In genomic region chr9:127185931-127186781, GRCh38 we compare ENCODE assay signal across 10 cellular contexts.
DNase-seq lines count a peak whose midpoint lies in the region; ATAC-seq and TF ChIP-seq lines count a peak whose summit lies in the region.
"Had no signal": no experiment of that assay in that cellular context is flagged by ENCODE, and none has a peak within 500 bp of the region (broad histone marks: within the 10 kb centered on the region; RNA-seq: fewer than 3 reads in every experiment).

No MANE protein-coding gene starts in this region.

- peaks cover 53% of the 10 kb centered on the region for H3K4me1 Mint-ChIP-seq in endothelial cell (ENCODE audit: unreplicated experiment)

- H4K91ac ChIP-seq in IMR-90 (ENCODE audit: insufficient read depth, low read depth, low read length) = peak overlapping the region; percentile 95

- H3K27me3 ChIP-seq in IMR-90 (ENCODE audit: control insufficient read depth, insufficient read depth, low read length) = no peaks in the 10 kb centered on the region
- no peaks in the 10 kb centered on the region for H3K27me3 ChIP-seq in stomach

- ATAC-seq in IMR-90 (ENCODE audit: low read depth) (peak; percentile 72), HG03565 (IDR thresholded peaks at IDR 0.05; ENCODE audit: unreplicated experiment) (no peak)

- CTCF ChIA-PET in IMR-90 (lab: Yijun Ruan, JAX) = interaction anchor here (0.8 kb wide), 1 partner anchor 36 kb away, joined by 3 read pairs; no protein-coding TSS in a partner anchor

- no peak for TF ChIP-seq RAD21 in IMR-90 (IDR thresholded peaks at IDR 0.05; ENCODE audit: low read length)

- in situ Hi-C loops in IMR-90 (cut with MboI; ENCODE audit: low sequenced_read_pairs) = loop anchor here (5.0 kb wide), 1 partner anchor 64 kb away; the partner anchor contains the start of gene ANGPTL2

- TF ChIP-seq POLR2A in IMR-90 (IDR thresholded peaks at IDR 0.05; ENCODE audit: low read depth, low read length) = no peak
- no peak for TF ChIP-seq POLR2A in stomach (IDR thresholded peaks at IDR 0.05)

- H3K27ac Mint-ChIP-seq in endothelial cell (ENCODE audit: unreplicated experiment) = peak overlapping the region; percentile 39

- 30% methylated on average over 2 of the region's 11 CpGs; no CpG with 5 or more reads in 1 of the 2 experiments for WGBS in IMR-90 (ENCODE audit: extremely low coverage in 2 of 2, insufficient read length in 1 of 2), 2 experiments
- 41 to 55% (median 46%) methylated on average over 8 to 11 of the region's 11 CpGs for WGBS in stomach, 5 donors

- BruUV-seq in IMR-90 (replicated peaks; lab: Mats Ljungman, UMichigan) = no TSS peak

- peak overlapping the region; percentile 86 for H2AK9ac ChIP-seq in IMR-90 (replicated peaks; ENCODE audit: low read depth, low read length, poor library complexity)

- no peaks in the 10 kb centered on the region for H4K20me1 ChIP-seq in IMR-90 (ENCODE audit: insufficient read depth, low read length)

- no peaks in the 10 kb centered on the region for H3K9me3 Mint-ChIP-seq in endothelial cell (ENCODE audit: unreplicated experiment)

- H3K27me3 Mint-ChIP-seq in endothelial cell (ENCODE audit: unreplicated experiment) = peaks cover 2% of the 10 kb centered on the region

- H2BK20ac ChIP-seq in IMR-90 (ENCODE audit: low read depth, low read length) = peak overlapping the region; percentile 96

- DNase-seq in IMR-90 (peak; percentile 84), endothelial cell (ENCODE audit: low spot score) (no peak), medulla oblongata (ENCODE audit: extremely low spot score) (peak; percentile 91), stomach (peak; percentile 36), D341Med (ENCODE audit: low spot score) (no peak), HUDEP-2 (lab: John Stamatoyannopoulos, UW; ENCODE audit: unreplicated experiment in 76 of 76) (no peak)
- no peak for DNase-seq in stimulated activated CD4-positive, alpha-beta T cell treated with anti-CD3 and anti-CD28 coated beads, Interleukin-4, amount 100 ng/mL, for 4 hours
- DNase-seq: NCI-H1105 treated with DMSO at 0.1 percent for 48 hours, T-helper 9 cell had no signal

- peak overlapping the region; percentile 97 for H3K27ac ChIP-seq in IMR-90 (ENCODE audit: insufficient read depth, low read length)
- peak overlapping the region; percentile 72 to 86 (median 86) for H3K27ac ChIP-seq in stomach

- peak overlapping the region; percentile 93 for H2BK5ac ChIP-seq in IMR-90 (ENCODE audit: low read depth, low read length, poor library complexity, severe bottlenecking)

- H3K4ac ChIP-seq in IMR-90 (ENCODE audit: low read depth, low read length) = peak overlapping the region; percentile 95

- peak overlapping the region; percentile 86 for H2AFZ ChIP-seq in IMR-90 (replicated peaks; ENCODE audit: low read length, poor library complexity)

- dilution Hi-C loops in IMR-90 (cut with HindIII; ENCODE audit: low sequenced_read_pairs, unreplicated experiment) = no loop called here

- H3K9me1 ChIP-seq in IMR-90 (ENCODE audit: insufficient read depth, low read length) = peaks cover 21% of the 10 kb centered on the region

- H3K23ac ChIP-seq in IMR-90 (ENCODE audit: low read depth, low read length) = peak overlapping the region; percentile 80

- H3K36me3 ChIP-seq in IMR-90 (ENCODE audit: control insufficient read depth, insufficient read depth, low read length) (no peaks in the 10 kb centered on the region), stomach (peaks cover 0 to 10% (median 3%) of the 10 kb centered on the region in 4 donors)

- H2AK5ac ChIP-seq in IMR-90 (ENCODE audit: low read depth, low read length) = peak overlapping the region; percentile 95

- H3K4me3 ChIP-seq in IMR-90 (ENCODE audit: insufficient read depth, low read depth, low read length) (no peak overlapping the region), stomach (no peak overlapping the region)

- H4K5ac ChIP-seq in IMR-90 (ENCODE audit: low read depth, low read length) = peak overlapping the region; percentile 99

- H3K4me1 ChIP-seq in IMR-90 (ENCODE audit: control insufficient read depth, insufficient read depth, low read length) = peaks cover 37% of the 10 kb centered on the region
- peaks cover 25 to 48% (median 34%) of the 10 kb centered on the region in 4 donors for H3K4me1 ChIP-seq in stomach

- peak overlapping the region; percentile 100 for H3K18ac ChIP-seq in IMR-90 (ENCODE audit: low read depth, low read length)

- H3K79me1 ChIP-seq in IMR-90 (ENCODE audit: low read depth in 1 of 2, low read length in 2 of 2) = no peaks in the 10 kb centered on the region; a peak in 1 of 4 replicates

- intact Hi-C loops in IMR-90 (cut with micrococcal nuclease) (loop anchor here (1.0 kb wide), 1 partner anchor 64 kb away; the partner anchor contains the start of gene ANGPTL2), stomach (cut with DNase I; ENCODE audit: low total_unique reads) (no loop called here)

- H3K9me3 ChIP-seq in IMR-90 (ENCODE audit: control insufficient read depth, insufficient read depth, low read length) (no peaks in the 10 kb centered on the region), stomach (no peaks in the 10 kb centered on the region)

- no peak overlapping the region for H3K4me3 Mint-ChIP-seq in endothelial cell (ENCODE audit: unreplicated experiment)

- peak overlapping the region; percentile 97 for H2BK120ac ChIP-seq in IMR-90 (ENCODE audit: low read depth, low read length)

- H3K9ac ChIP-seq in IMR-90 (ENCODE audit: low read depth, low read length) = peak overlapping the region; percentile 73

- TF ChIP-seq CTCF in IMR-90 (conservative IDR thresholded peaks at IDR 0.05; ENCODE audit: low read depth, low read length) (no peak), endothelial cell (IDR thresholded peaks at IDR 0.05; ENCODE audit: unreplicated experiment) (no peak), stomach (IDR thresholded peaks at IDR 0.05) (no peak)

- peak overlapping the region; percentile 53 for H3K4me2 ChIP-seq in IMR-90 (ENCODE audit: low read depth, low read length)

- peak overlapping the region; percentile 84 for H3K14ac ChIP-seq in IMR-90 (replicated peaks; ENCODE audit: low read depth, low read length)

- peaks cover 13% of the 10 kb centered on the region for H3K36me3 Mint-ChIP-seq in endothelial cell (ENCODE audit: low read depth, unreplicated experiment)

- H3K56ac ChIP-seq in IMR-90 (ENCODE audit: extremely low read depth, insufficient read depth, low read length) = peak overlapping the region; percentile 44

- POLR2A ChIA-PET in IMR-90 (lab: Charles Lee; ENCODE audit: unreplicated experiment) = interaction anchor here (0.6 to 1.2 kb wide), 2 partner anchors 23 to 240 kb away, joined by 3 to 8 read pairs; no protein-coding TSS in a partner anchor

- peak overlapping the region; percentile 97 for H2BK15ac ChIP-seq in IMR-90 (ENCODE audit: low read depth, low read length)

- H4K8ac ChIP-seq in IMR-90 (ENCODE audit: low read depth in 2 of 2, low read length in 2 of 2) = peak overlapping the region; percentile 50 to 86

- TF ChIP-seq EP300 in stomach (IDR thresholded peaks at IDR 0.05) = peak; percentile 83

TF ChIP-seq in IMR-90, 13 proteins besides CTCF, POLR2A, EP300 and RAD21:
- TF ChIP-seq MXI1 (IDR thresholded peaks at IDR 0.05; ENCODE audit: borderline replicate concordance, low read depth, low read length) = peak; percentile 79; the same call in 1 of the 2 replicates
- TF ChIP-seq RCOR1 (IDR thresholded peaks at IDR 0.05; ENCODE audit: insufficient replicate concordance, low read length) = no peak
- peak; percentile 94 for TF ChIP-seq USF2 (IDR thresholded peaks at IDR 0.05; ENCODE audit: low read depth, low read length)
- no peak for TF ChIP-seq MAFK (IDR thresholded peaks at IDR 0.05; ENCODE audit: low read depth, low read length)
- TF ChIP-seq RFX5 (IDR thresholded peaks at IDR 0.05; ENCODE audit: low read depth, low read length) = no peak
- no peak for TF ChIP-seq NFE2L2 (IDR thresholded peaks at IDR 0.05; ENCODE audit: low read depth, low read length)
- TF ChIP-seq BHLHE40 (IDR thresholded peaks at IDR 0.05; ENCODE audit: low read depth, low read length) = peak; percentile 36; the same call in 1 of the 2 replicates
- peak; percentile 82 for TF ChIP-seq CEBPB (IDR thresholded peaks at IDR 0.05; ENCODE audit: low read depth, low read length)
- no peak for TF ChIP-seq CHD1 (IDR thresholded peaks at IDR 0.05; ENCODE audit: low read depth, low read length)
- TF ChIP-seq FOS (IDR thresholded peaks at IDR 0.05; ENCODE audit: low read depth, low read length) = no peak
- peak; percentile 49; the same call in 1 of the 2 replicates for TF ChIP-seq MAZ (IDR thresholded peaks at IDR 0.05; ENCODE audit: borderline replicate concordance, low read depth, low read length)
TF ChIP-seq in IMR-90: peak in this region for 5.

Comparison
In these comparisons a context has a peak if more than half of its experiments do, and no peak if none do; other contexts are left out.
1. DNase-seq: peak in IMR-90 (single experiment), medulla oblongata (single experiment) and stomach (single experiment); none in endothelial cell (single experiment), D341Med (single experiment), stimulated activated CD4-positive, alpha-beta T cell treated with anti-CD3 and anti-CD28 coated beads, Interleukin-4, amount 100 ng/mL, for 4 hours (0 of 2) and HUDEP-2 (0 of 76).